Comparison of ENCODE assay signal across 1 cellular context in the genomic region with DNA sequence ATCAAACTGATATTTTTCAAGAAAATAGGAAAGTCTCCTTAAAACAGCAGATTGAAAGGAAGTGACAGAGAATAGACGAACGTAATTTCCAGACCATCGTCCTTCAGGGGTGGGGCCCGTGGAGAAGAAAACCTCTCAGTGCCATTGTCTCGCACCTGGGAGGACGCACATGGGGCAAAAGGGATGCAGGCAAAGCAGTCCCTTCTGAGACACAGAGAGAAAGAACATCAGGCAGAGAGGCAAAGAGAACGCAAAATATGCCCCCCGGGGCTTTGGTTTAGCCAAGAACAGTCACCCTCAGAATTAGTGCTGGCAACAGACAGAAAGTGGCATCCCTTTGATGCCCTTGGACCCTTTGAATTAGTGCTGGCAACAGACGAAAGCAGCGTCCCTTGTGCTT.
TF ChIP-seq lines count a peak whose summit lies in the region.

No MANE protein-coding gene starts in this region.

TF ChIP-seq in SK-N-SH, 30 proteins besides CTCF, POLR2A, EP300 and RAD21 (continued from another document):
- TF ChIP-seq, protein P1, sequence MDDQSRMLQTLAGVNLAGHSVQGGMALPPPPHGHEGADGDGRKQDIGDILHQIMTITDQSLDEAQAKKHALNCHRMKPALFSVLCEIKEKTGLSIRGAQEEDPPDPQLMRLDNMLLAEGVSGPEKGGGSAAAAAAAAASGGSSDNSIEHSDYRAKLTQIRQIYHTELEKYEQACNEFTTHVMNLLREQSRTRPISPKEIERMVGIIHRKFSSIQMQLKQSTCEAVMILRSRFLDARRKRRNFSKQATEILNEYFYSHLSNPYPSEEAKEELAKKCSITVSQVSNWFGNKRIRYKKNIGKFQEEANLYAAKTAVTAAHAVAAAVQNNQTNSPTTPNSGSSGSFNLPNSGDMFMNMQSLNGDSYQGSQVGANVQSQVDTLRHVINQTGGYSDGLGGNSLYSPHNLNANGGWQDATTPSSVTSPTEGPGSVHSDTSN (IDR thresholded peaks at IDR 0.05) = no peak
- TF ChIP-seq, protein P2, sequence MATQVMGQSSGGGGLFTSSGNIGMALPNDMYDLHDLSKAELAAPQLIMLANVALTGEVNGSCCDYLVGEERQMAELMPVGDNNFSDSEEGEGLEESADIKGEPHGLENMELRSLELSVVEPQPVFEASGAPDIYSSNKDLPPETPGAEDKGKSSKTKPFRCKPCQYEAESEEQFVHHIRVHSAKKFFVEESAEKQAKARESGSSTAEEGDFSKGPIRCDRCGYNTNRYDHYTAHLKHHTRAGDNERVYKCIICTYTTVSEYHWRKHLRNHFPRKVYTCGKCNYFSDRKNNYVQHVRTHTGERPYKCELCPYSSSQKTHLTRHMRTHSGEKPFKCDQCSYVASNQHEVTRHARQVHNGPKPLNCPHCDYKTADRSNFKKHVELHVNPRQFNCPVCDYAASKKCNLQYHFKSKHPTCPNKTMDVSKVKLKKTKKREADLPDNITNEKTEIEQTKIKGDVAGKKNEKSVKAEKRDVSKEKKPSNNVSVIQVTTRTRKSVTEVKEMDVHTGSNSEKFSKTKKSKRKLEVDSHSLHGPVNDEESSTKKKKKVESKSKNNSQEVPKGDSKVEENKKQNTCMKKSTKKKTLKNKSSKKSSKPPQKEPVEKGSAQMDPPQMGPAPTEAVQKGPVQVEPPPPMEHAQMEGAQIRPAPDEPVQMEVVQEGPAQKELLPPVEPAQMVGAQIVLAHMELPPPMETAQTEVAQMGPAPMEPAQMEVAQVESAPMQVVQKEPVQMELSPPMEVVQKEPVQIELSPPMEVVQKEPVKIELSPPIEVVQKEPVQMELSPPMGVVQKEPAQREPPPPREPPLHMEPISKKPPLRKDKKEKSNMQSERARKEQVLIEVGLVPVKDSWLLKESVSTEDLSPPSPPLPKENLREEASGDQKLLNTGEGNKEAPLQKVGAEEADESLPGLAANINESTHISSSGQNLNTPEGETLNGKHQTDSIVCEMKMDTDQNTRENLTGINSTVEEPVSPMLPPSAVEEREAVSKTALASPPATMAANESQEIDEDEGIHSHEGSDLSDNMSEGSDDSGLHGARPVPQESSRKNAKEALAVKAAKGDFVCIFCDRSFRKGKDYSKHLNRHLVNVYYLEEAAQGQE (IDR thresholded peaks at IDR 0.05; ENCODE audit: low read depth, low read length) = no peak
- TF ChIP-seq POLR2AphosphoS5 (IDR thresholded peaks at IDR 0.05; ENCODE audit: low read depth, low read length) = no peak
- TF ChIP-seq MEF2A (IDR thresholded peaks at IDR 0.05; ENCODE audit: borderline replicate concordance, low read depth) = no peak
- TF ChIP-seq, protein P3, sequence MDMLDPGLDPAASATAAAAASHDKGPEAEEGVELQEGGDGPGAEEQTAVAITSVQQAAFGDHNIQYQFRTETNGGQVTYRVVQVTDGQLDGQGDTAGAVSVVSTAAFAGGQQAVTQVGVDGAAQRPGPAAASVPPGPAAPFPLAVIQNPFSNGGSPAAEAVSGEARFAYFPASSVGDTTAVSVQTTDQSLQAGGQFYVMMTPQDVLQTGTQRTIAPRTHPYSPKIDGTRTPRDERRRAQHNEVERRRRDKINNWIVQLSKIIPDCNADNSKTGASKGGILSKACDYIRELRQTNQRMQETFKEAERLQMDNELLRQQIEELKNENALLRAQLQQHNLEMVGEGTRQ (IDR thresholded peaks at IDR 0.05; ENCODE audit: borderline replicate concordance, low read depth, low read length) = no peak
- no peak for TF ChIP-seq RXRA (IDR thresholded peaks at IDR 0.05; ENCODE audit: borderline replicate concordance, low read depth)
- TF ChIP-seq FOXJ3 (CRISPR knock-in tag; IDR thresholded peaks at IDR 0.05) = no peak
- TF ChIP-seq NFIC (IDR thresholded peaks at IDR 0.05; ENCODE audit: borderline replicate concordance) = no peak
TF ChIP-seq in SK-N-SH: peak in this region for 0.
